13 cellular contexts compared by ENCODE assay signal in genomic region chr16:17225551-17225950, GRCh38.
A peak's percentile ranks its signal among the peaks of the same experiment; 100 is the strongest.
DNase-seq lines count a peak whose midpoint lies in the region; ATAC-seq and TF ChIP-seq lines count a peak whose summit lies in the region.
"Had no signal": no experiment of that assay in that cellular context is flagged by ENCODE, and none has a peak within 500 bp of the region (broad histone marks: within the 10 kb centered on the region; RNA-seq: fewer than 3 reads in every experiment).

No MANE protein-coding gene starts in this region.

- TF ChIP-seq CTCF in Peyer's patch (IDR thresholded peaks at IDR 0.05), result no peak
- TF ChIP-seq CTCF in gastroesophageal sphincter (IDR thresholded peaks at IDR 0.05), result no peak

- 14 to 28% methylated on average over 7 of the region's 7 CpGs for WGBS in gastroesophageal sphincter (ENCODE audit: low coverage in 1 of 2), 2 donors

- DNase-seq in HCEC 1CT (peak; percentile 39), Peyer's patch (no peak), H7 (no peak), T1000 (lab: John Stamatoyannopoulos, UW) (no peak), retina (no peak)
- DNase-seq in stimulated activated effector memory CD8-positive, alpha-beta T cell treated with anti-CD3 and anti-CD28 coated beads, Interleukin-12 subunit alpha, Interleukin-12 subunit beta, amount 100 ng/mL, for 72 hours (ENCODE audit: low spot score in 2 of 2), result no peak
- DNase-seq: activated CD4-positive, CD25-positive, alpha-beta regulatory T cell treated with anti-CD3 and anti-CD28 coated beads, Interleukin-2, amount 50 U/mL, for 72 hours; NCI-H1436; NCI-H774; occipital lobe; stimulated activated naive CD4-positive, alpha-beta T cell treated with Interleukin-2 at 50 U/mL for 16 hours had no signal

- peak overlapping the region; percentile 70 for H3K27ac Mint-ChIP-seq in stimulated activated effector memory CD8-positive, alpha-beta T cell treated with anti-CD3 and anti-CD28 coated beads, Interleukin-12 subunit alpha, Interleukin-12 subunit beta, amount 100 ng/mL, for 72 hours

- TF ChIP-seq POLR2A in Peyer's patch (IDR thresholded peaks at IDR 0.05), result no peak
- TF ChIP-seq POLR2A in gastroesophageal sphincter (IDR thresholded peaks at IDR 0.05), result no peak

- no peaks in the 10 kb centered on the region for H3K36me3 ChIP-seq in Peyer's patch
- no peaks in the 10 kb centered on the region for H3K36me3 ChIP-seq in gastroesophageal sphincter
- no peaks in the 10 kb centered on the region for H3K36me3 ChIP-seq in H7 (replicated peaks; ENCODE audit: control insufficient read depth, insufficient read depth, low read length)

- H3K4me1 ChIP-seq in Peyer's patch (peaks cover 0 to 27% (median 3%) of the 10 kb centered on the region in 4 donors), gastroesophageal sphincter (peaks cover 6 to 37% (median 6%) of the 10 kb centered on the region in 3 donors)

- peaks cover 40% of the 10 kb centered on the region for H3K4me1 Mint-ChIP-seq in stimulated activated effector memory CD8-positive, alpha-beta T cell treated with anti-CD3 and anti-CD28 coated beads, Interleukin-12 subunit alpha, Interleukin-12 subunit beta, amount 100 ng/mL, for 72 hours

- no peaks in the 10 kb centered on the region for H3K27me3 ChIP-seq in Peyer's patch
- H3K27me3 ChIP-seq in gastroesophageal sphincter, result no peaks in the 10 kb centered on the region
- H3K27me3 ChIP-seq in H7 (ENCODE audit: control insufficient read depth, insufficient read depth, low read length), result no peaks in the 10 kb centered on the region

- H3K36me3 Mint-ChIP-seq in stimulated activated effector memory CD8-positive, alpha-beta T cell treated with anti-CD3 and anti-CD28 coated beads, Interleukin-12 subunit alpha, Interleukin-12 subunit beta, amount 100 ng/mL, for 72 hours, result no peaks in the 10 kb centered on the region

- no peak for TF ChIP-seq EP300 in gastroesophageal sphincter (IDR thresholded peaks at IDR 0.05)

- ATAC-seq in gastroesophageal sphincter, result no peak
- peak; percentile 55 for ATAC-seq in stimulated activated effector memory CD8-positive, alpha-beta T cell treated with anti-CD3 and anti-CD28 coated beads, Interleukin-12 subunit alpha, Interleukin-12 subunit beta, amount 100 ng/mL, for 72 hours

- no peaks in the 10 kb centered on the region for H3K9me3 ChIP-seq in Peyer's patch
- no peaks in the 10 kb centered on the region for H3K9me3 ChIP-seq in gastroesophageal sphincter

- H3K9me3 Mint-ChIP-seq in stimulated activated effector memory CD8-positive, alpha-beta T cell treated with anti-CD3 and anti-CD28 coated beads, Interleukin-12 subunit alpha, Interleukin-12 subunit beta, amount 100 ng/mL, for 72 hours, result no peaks in the 10 kb centered on the region
- H3K9me3 Mint-ChIP-seq: activated T-helper 2 cell treated with anti-CD3 and anti-CD28 coated beads, Interferon-gamma antibody, Interleukin-2, Interleukin-4, amounts not matched to agents 10 μg/mL and 5 μg/mL and 100 μg/mL, durations not matched to agents 14 hours and 24 hours and 36 hours had no signal

- H3K4me3 Mint-ChIP-seq in stimulated activated effector memory CD8-positive, alpha-beta T cell treated with anti-CD3 and anti-CD28 coated beads, Interleukin-12 subunit alpha, Interleukin-12 subunit beta, amount 100 ng/mL, for 72 hours, result peak overlapping the region; percentile 5

- H3K4me3 ChIP-seq in Peyer's patch (no peak overlapping the region), gastroesophageal sphincter (no peak overlapping the region), H7 (ENCODE audit: insufficient read depth, low read depth, low read length) (no peak overlapping the region)

- peak overlapping the region; percentile 22 to 63 (median 45) for H3K27ac ChIP-seq in Peyer's patch
- peak overlapping the region; percentile 62 to 82 (median 74) for H3K27ac ChIP-seq in gastroesophageal sphincter
